ENCODE assay signal across 8 cellular contexts in genomic region chr9:35115680-35116538, GRCh38. TPM values are rescaled to one million over a fixed set of nuclear protein-coding genes. Genes with fewer than 3 reads are reported as not detected.
DNase-seq lines count a peak whose midpoint lies in the region; ATAC-seq and TF ChIP-seq lines count a peak whose summit lies in the region.

Gene ATOSB, minus strand, starts transcription at chr9:35115862. Its CDS starts 7,588 bp downstream, at chr9:35108274.

- intact Hi-C loops in dendritic cell treated with granulocyte-macrophage colony-stimulating factor and Interleukin-4, amounts not matched to agents 40 ng/mL and 50 ng/mL, for 4 days (cut with micrococcal nuclease), result loop anchor here (1.0 to 2.0 kb wide), 4 partner anchors 13 to 437 kb away; partner anchors contain the start of gene STOML2
- intact Hi-C loops in left lung (cut with DNase I), result loop anchor here in 1 of 2 donors (5.0 kb wide), 2 partner anchors 136 to 361 kb away; no protein-coding TSS in a partner anchor

- H3K36me3 ChIP-seq in BLaER1 treated with 17β-estradiol and CSF1 and Interleukin-3, amounts not matched to agents 10 nM and 100 nM, result no peaks in the 10 kb centered on the region
- peaks cover 0 to 4% of the 10 kb centered on the region in 2 donors for H3K36me3 ChIP-seq in left lung

- ATAC-seq in GM19351 (IDR thresholded peaks at IDR 0.05; ENCODE audit: unreplicated experiment), result peak; percentile 55
- peak; percentile 50 for ATAC-seq in HG03521 (IDR thresholded peaks at IDR 0.05; ENCODE audit: unreplicated experiment)
- peak; percentile 75 for ATAC-seq in left lung

- peaks cover 35 to 49% (median 39%) of the 10 kb centered on the region in 10 experiments for H3K4me1 ChIP-seq in BLaER1 treated with 17β-estradiol and CSF1 and Interleukin-3, amounts not matched to agents 10 nM and 100 nM
- peaks cover 32 to 52% of the 10 kb centered on the region in 2 donors for H3K4me1 ChIP-seq in left lung

- H3K27ac Mint-ChIP-seq in dendritic cell treated with granulocyte-macrophage colony-stimulating factor and Interleukin-4, amounts not matched to agents 40 ng/mL and 50 ng/mL, for 4 days, result peak within 1 kb of the TSS; percentile 88

- no peaks in the 10 kb centered on the region for H3K27me3 Mint-ChIP-seq in dendritic cell treated with granulocyte-macrophage colony-stimulating factor and Interleukin-4, amounts not matched to agents 40 ng/mL and 50 ng/mL, for 4 days

- H3K9ac ChIP-seq in BLaER1 treated with 17β-estradiol and CSF1 and Interleukin-3, amounts not matched to agents 10 nM and 100 nM, result peak within 1 kb of the TSS; percentile 84 to 100 (median 96)

- H3K4me1 Mint-ChIP-seq in dendritic cell treated with granulocyte-macrophage colony-stimulating factor and Interleukin-4, amounts not matched to agents 40 ng/mL and 50 ng/mL, for 4 days (ENCODE audit: low read depth), result peaks cover 48% of the 10 kb centered on the region

- H3K9me3 Mint-ChIP-seq in dendritic cell treated with granulocyte-macrophage colony-stimulating factor and Interleukin-4, amounts not matched to agents 40 ng/mL and 50 ng/mL, for 4 days, result no peaks in the 10 kb centered on the region

- H4K20me1 ChIP-seq in BLaER1 treated with 17β-estradiol and CSF1 and Interleukin-3, amounts not matched to agents 10 nM and 100 nM, result peaks cover 0 to 12% (median 3%) of the 10 kb centered on the region in 11 experiments; a peak in 10 of 22 replicates

- TF ChIP-seq CTCF in left lung (IDR thresholded peaks at IDR 0.05), result no peak

- H3K9me3 ChIP-seq in BLaER1 treated with 17β-estradiol and CSF1 and Interleukin-3, amounts not matched to agents 10 nM and 100 nM (replicated peaks in 1 of 11), result no peaks in the 10 kb centered on the region
- H3K9me3 ChIP-seq in left lung, result no peaks in the 10 kb centered on the region

- peak within 1 kb of the TSS; percentile 92 for H3K4me3 Mint-ChIP-seq in dendritic cell treated with granulocyte-macrophage colony-stimulating factor and Interleukin-4, amounts not matched to agents 40 ng/mL and 50 ng/mL, for 4 days

- H3K4me3 ChIP-seq in BLaER1 treated with 17β-estradiol and CSF1 and Interleukin-3, amounts not matched to agents 10 nM and 100 nM, result peak within 1 kb of the TSS; percentile 73 to 91 (median 76)
- H3K4me3 ChIP-seq in left lung, result peak within 1 kb of the TSS; percentile 55 to 85

- DNase-seq in NCI-H748 (lab: John Stamatoyannopoulos, UW; ENCODE audit: unreplicated experiment) (peak; percentile 98), left lung (peak; percentile 99 to 100)
- DNase-seq in activated CD4-positive, alpha-beta T cell treated with anti-CD3 and anti-CD28 coated beads, Interleukin-2, amount 50 U/mL, for 1 hour, result peak; percentile 90
- peak; percentile 87 for DNase-seq in stimulated activated CD4-positive, alpha-beta T cell treated with anti-CD3 and anti-CD28 coated beads, Interleukin-2, amount 100 ng/mL, for 48 hours

- peak within 1 kb of the TSS; percentile 87 to 100 (median 100) for H3K27ac ChIP-seq in BLaER1 treated with 17β-estradiol and CSF1 and Interleukin-3, amounts not matched to agents 10 nM and 100 nM
- H3K27ac ChIP-seq in left lung, result peak within 1 kb of the TSS; percentile 95 to 96

- peaks cover 34% of the 10 kb centered on the region for H3K36me3 Mint-ChIP-seq in dendritic cell treated with granulocyte-macrophage colony-stimulating factor and Interleukin-4, amounts not matched to agents 40 ng/mL and 50 ng/mL, for 4 days (ENCODE audit: low read depth)

- H3K27me3 ChIP-seq in BLaER1 treated with 17β-estradiol and CSF1 and Interleukin-3, amounts not matched to agents 10 nM and 100 nM, result no peaks in the 10 kb centered on the region
- H3K27me3 ChIP-seq in left lung, result no peaks in the 10 kb centered on the region

- peak within 1 kb of the TSS; percentile 89 to 99 (median 98) for H3K4me2 ChIP-seq in BLaER1 treated with 17β-estradiol and CSF1 and Interleukin-3, amounts not matched to agents 10 nM and 100 nM

RNA-seq across cellular contexts. Expression of gene ATOSB, which starts in this region (rescaled TPM):
- total RNA-seq in left lung, result 10 to 100 TPM; 26.1 to 30.9 TPM

Comparison
In these comparisons a context has a peak if more than half of its experiments do, and no peak if none do; other contexts are left out.
1. Peak in every context shown above with its lines: DNase-seq, ATAC-seq, H3K4me3 ChIP-seq and H3K27ac ChIP-seq.